8 cellular contexts compared by ENCODE assay signal in the genomic region with DNA sequence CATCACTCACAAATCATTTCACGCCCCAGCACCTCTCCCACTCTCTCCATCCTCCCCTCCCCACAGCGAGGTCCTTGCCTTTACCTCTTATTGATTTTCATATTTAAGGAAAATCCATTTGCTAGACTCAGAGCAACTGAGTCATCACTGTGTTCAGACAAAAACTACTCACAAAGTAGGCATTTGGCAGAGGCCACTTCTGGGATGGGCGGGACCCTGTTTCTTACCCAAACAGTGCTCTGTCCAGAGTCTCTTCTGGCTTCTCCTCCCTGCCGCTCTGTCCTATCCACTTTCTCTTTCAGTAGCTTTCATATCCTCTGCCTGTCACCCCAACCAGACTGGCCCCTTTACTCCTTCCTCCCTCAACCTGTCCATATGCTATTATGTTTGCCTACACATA. TPM values are rescaled to one million over a fixed set of nuclear protein-coding genes. Genes with fewer than 3 reads are reported as not detected.
A peak's percentile ranks its signal among the peaks of the same experiment; 100 is the strongest.
DNase-seq lines count a peak whose midpoint lies in the region; ATAC-seq and TF ChIP-seq lines count a peak whose summit lies in the region.

No MANE protein-coding gene starts in this region.

- H3K4me3 Mint-ChIP-seq in activated naive CD8-positive, alpha-beta T cell treated with anti-CD3 and anti-CD28 coated beads, Interleukin-2, amount 50 U/mL, for 24 hours = no peak overlapping the region
- no peak overlapping the region for H3K4me3 Mint-ChIP-seq in activated CD4-positive, alpha-beta T cell treated with anti-CD3 and anti-CD28 coated beads, Interleukin-2, amount 10 ng/mL, durations not matched to agents 7 days and 5 days
- no peak overlapping the region for H3K4me3 Mint-ChIP-seq in WTC11

- DNase-seq in astrocyte of the hippocampus (ENCODE audit: low read depth, low spot score) (peak; percentile 73), hepatic stellate cell (ENCODE audit: low spot score) (peak; percentile 82), thoracic aorta (ENCODE audit: low spot score) (no peak), WTC11 (ENCODE audit: low spot score) (no peak)
- no peak for DNase-seq in activated naive CD8-positive, alpha-beta T cell treated with anti-CD3 and anti-CD28 coated beads, Interleukin-2, amount 50 U/mL, for 24 hours
- DNase-seq in activated CD4-positive, alpha-beta T cell treated with anti-CD3 and anti-CD28 coated beads, Interleukin-2, amount 10 ng/mL, durations not matched to agents 7 days and 5 days = no peak

- no peaks in the 10 kb centered on the region for H3K27me3 ChIP-seq in thoracic aorta (replicated peaks; ENCODE audit: insufficient read depth)

- H3K36me3 ChIP-seq in HEK293 (ENCODE audit: control insufficient read depth in 2 of 2, insufficient read depth in 1 of 2, low read length in 2 of 2) (no peaks in the 10 kb centered on the region), thoracic aorta (no peaks in the 10 kb centered on the region)

- ATAC-seq in thoracic aorta (ENCODE audit: insufficient number of reproducible peaks, low FRiP score, low read depth) = peak; percentile 42
- ATAC-seq in activated naive CD8-positive, alpha-beta T cell treated with anti-CD3 and anti-CD28 coated beads, Interleukin-2, amount 50 U/mL, for 24 hours = no peak
- ATAC-seq in WTC11 = no peak
- ATAC-seq in HG03521 (IDR thresholded peaks at IDR 0.05; ENCODE audit: unreplicated experiment) = no peak

- peaks cover 54% of the 10 kb centered on the region for H3K27me3 Mint-ChIP-seq in activated naive CD8-positive, alpha-beta T cell treated with anti-CD3 and anti-CD28 coated beads, Interleukin-2, amount 50 U/mL, for 24 hours
- H3K27me3 Mint-ChIP-seq in activated CD4-positive, alpha-beta T cell treated with anti-CD3 and anti-CD28 coated beads, Interleukin-2, amount 10 ng/mL, durations not matched to agents 7 days and 5 days = peaks cover 50% of the 10 kb centered on the region
- peaks cover 52% of the 10 kb centered on the region for H3K27me3 Mint-ChIP-seq in WTC11 (ENCODE audit: low read depth)

- H3K4me1 ChIP-seq in HEK293 (ENCODE audit: control insufficient read depth, insufficient read depth, low read length) (peaks cover 4% of the 10 kb centered on the region; the same call in 1 of the 2 replicates), thoracic aorta (ENCODE audit: control insufficient read depth in 1 of 2, low read depth in 2 of 2) (peaks cover 46 to 75% of the 10 kb centered on the region in 2 donors)

- H3K4me3 ChIP-seq in HEK293 (ENCODE audit: low read depth, low read length) = no peak overlapping the region
- peak overlapping the region; percentile 33 for H3K4me3 ChIP-seq in thoracic aorta

- CTCF ChIA-PET in HEK293 (lab: Yijun Ruan, JAX) (interaction anchor here (0.7 to 4.0 kb wide), 6 partner anchors 24 to 256 kb away, joined by 3 to 22 read pairs (median 10); no protein-coding TSS in a partner anchor), WTC11 (lab: Charles Lee) (interaction anchor here (1.3 to 8.2 kb wide), 5 partner anchors 24 to 360 kb away, joined by 3 to 87 read pairs (median 28); no protein-coding TSS in a partner anchor)
- CTCF ChIA-PET in activated CD4-positive, alpha-beta T cell treated with anti-CD3 and anti-CD28 coated beads, Interleukin-2, amount 10 ng/mL, durations not matched to agents 7 days and 5 days (lab: Charles Lee) = interaction anchor here (1.0 to 1.8 kb wide), 3 partner anchors 12 to 291 kb away, joined by 3 to 8 read pairs (median 3); no protein-coding TSS in a partner anchor

- no peaks in the 10 kb centered on the region for H3K36me3 Mint-ChIP-seq in activated naive CD8-positive, alpha-beta T cell treated with anti-CD3 and anti-CD28 coated beads, Interleukin-2, amount 50 U/mL, for 24 hours (ENCODE audit: low read depth)
- peaks cover 2% of the 10 kb centered on the region for H3K36me3 Mint-ChIP-seq in activated CD4-positive, alpha-beta T cell treated with anti-CD3 and anti-CD28 coated beads, Interleukin-2, amount 10 ng/mL, durations not matched to agents 7 days and 5 days (ENCODE audit: low read depth)
- no peaks in the 10 kb centered on the region for H3K36me3 Mint-ChIP-seq in WTC11

- POLR2A ChIA-PET in HEK293 (lab: Yijun Ruan, JAX) = no interaction called here
- POLR2A ChIA-PET in activated CD4-positive, alpha-beta T cell treated with anti-CD3 and anti-CD28 coated beads, Interleukin-2, amount 10 ng/mL, durations not matched to agents 7 days and 5 days (lab: Charles Lee) = no interaction called here
- POLR2A ChIA-PET in WTC11 (lab: Charles Lee) = no interaction called here

- no peak overlapping the region for H3K27ac Mint-ChIP-seq in activated naive CD8-positive, alpha-beta T cell treated with anti-CD3 and anti-CD28 coated beads, Interleukin-2, amount 50 U/mL, for 24 hours
- no peak overlapping the region for H3K27ac Mint-ChIP-seq in activated CD4-positive, alpha-beta T cell treated with anti-CD3 and anti-CD28 coated beads, Interleukin-2, amount 10 ng/mL, durations not matched to agents 7 days and 5 days
- no peak overlapping the region for H3K27ac Mint-ChIP-seq in WTC11

- peaks cover 15% of the 10 kb centered on the region for H3K4me1 Mint-ChIP-seq in activated naive CD8-positive, alpha-beta T cell treated with anti-CD3 and anti-CD28 coated beads, Interleukin-2, amount 50 U/mL, for 24 hours
- H3K4me1 Mint-ChIP-seq in activated CD4-positive, alpha-beta T cell treated with anti-CD3 and anti-CD28 coated beads, Interleukin-2, amount 10 ng/mL, durations not matched to agents 7 days and 5 days = peaks cover 17% of the 10 kb centered on the region
- H3K4me1 Mint-ChIP-seq in WTC11 = peaks cover 39% of the 10 kb centered on the region

- H3K9me3 ChIP-seq in HEK293 (ENCODE audit: control insufficient read depth, insufficient read depth, low read depth, low read length) (no peaks in the 10 kb centered on the region), thoracic aorta (no peaks in the 10 kb centered on the region)

- no peak for TF ChIP-seq CTCF in HEK293 (tag by site-specific recombination; IDR thresholded peaks at IDR 0.05)
- no peak for TF ChIP-seq CTCF in thoracic aorta (IDR thresholded peaks at IDR 0.05)
- TF ChIP-seq CTCF in WTC11 (IDR thresholded peaks at IDR 0.05) = no peak

- H3K9me3 Mint-ChIP-seq in activated naive CD8-positive, alpha-beta T cell treated with anti-CD3 and anti-CD28 coated beads, Interleukin-2, amount 50 U/mL, for 24 hours = no peaks in the 10 kb centered on the region
- no peaks in the 10 kb centered on the region for H3K9me3 Mint-ChIP-seq in activated CD4-positive, alpha-beta T cell treated with anti-CD3 and anti-CD28 coated beads, Interleukin-2, amount 10 ng/mL, durations not matched to agents 7 days and 5 days
- H3K9me3 Mint-ChIP-seq in WTC11 = no peaks in the 10 kb centered on the region

- H3K27ac ChIP-seq in HEK293 (ENCODE audit: extremely low read depth, low read depth, low read length) (no peak overlapping the region), thoracic aorta (peak overlapping the region; percentile 81 to 93)

TF ChIP-seq in HEK293, 187 proteins besides CTCF, POLR2A, EP300 and RAD21 (continues in another document):
- 0 out of 2 replicates have a peak, but pooled peaks have one; percentile 11 for TF ChIP-seq ZNF366 (tag by site-specific recombination; conservative IDR thresholded peaks at IDR 0.05)
- no peak for TF ChIP-seq ZNF843 (tag by site-specific recombination; IDR thresholded peaks at IDR 0.05)
- TF ChIP-seq ZEB2 (tag by site-specific recombination; IDR thresholded peaks at IDR 0.05) = no peak

TF ChIP-seq in WTC11, 78 proteins besides CTCF, POLR2A, EP300 and RAD21 (continues in another document):
- TF ChIP-seq, protein P1, sequence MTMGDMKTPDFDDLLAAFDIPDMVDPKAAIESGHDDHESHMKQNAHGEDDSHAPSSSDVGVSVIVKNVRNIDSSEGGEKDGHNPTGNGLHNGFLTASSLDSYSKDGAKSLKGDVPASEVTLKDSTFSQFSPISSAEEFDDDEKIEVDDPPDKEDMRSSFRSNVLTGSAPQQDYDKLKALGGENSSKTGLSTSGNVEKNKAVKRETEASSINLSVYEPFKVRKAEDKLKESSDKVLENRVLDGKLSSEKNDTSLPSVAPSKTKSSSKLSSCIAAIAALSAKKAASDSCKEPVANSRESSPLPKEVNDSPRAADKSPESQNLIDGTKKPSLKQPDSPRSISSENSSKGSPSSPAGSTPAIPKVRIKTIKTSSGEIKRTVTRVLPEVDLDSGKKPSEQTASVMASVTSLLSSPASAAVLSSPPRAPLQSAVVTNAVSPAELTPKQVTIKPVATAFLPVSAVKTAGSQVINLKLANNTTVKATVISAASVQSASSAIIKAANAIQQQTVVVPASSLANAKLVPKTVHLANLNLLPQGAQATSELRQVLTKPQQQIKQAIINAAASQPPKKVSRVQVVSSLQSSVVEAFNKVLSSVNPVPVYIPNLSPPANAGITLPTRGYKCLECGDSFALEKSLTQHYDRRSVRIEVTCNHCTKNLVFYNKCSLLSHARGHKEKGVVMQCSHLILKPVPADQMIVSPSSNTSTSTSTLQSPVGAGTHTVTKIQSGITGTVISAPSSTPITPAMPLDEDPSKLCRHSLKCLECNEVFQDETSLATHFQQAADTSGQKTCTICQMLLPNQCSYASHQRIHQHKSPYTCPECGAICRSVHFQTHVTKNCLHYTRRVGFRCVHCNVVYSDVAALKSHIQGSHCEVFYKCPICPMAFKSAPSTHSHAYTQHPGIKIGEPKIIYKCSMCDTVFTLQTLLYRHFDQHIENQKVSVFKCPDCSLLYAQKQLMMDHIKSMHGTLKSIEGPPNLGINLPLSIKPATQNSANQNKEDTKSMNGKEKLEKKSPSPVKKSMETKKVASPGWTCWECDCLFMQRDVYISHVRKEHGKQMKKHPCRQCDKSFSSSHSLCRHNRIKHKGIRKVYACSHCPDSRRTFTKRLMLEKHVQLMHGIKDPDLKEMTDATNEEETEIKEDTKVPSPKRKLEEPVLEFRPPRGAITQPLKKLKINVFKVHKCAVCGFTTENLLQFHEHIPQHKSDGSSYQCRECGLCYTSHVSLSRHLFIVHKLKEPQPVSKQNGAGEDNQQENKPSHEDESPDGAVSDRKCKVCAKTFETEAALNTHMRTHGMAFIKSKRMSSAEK (CRISPR knock-in tag; IDR thresholded peaks at IDR 0.05; ENCODE audit: borderline replicate concordance) = no peak
- TF ChIP-seq, protein P2, sequence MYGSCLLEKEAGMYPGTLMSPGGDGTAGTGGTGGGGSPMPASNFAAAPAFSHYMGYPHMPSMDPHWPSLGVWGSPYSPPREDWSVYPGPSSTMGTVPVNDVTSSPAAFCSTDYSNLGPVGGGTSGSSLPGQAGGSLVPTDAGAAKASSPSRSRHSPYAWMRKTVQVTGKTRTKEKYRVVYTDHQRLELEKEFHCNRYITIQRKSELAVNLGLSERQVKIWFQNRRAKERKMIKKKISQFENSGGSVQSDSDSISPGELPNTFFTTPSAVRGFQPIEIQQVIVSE (CRISPR knock-in tag; IDR thresholded peaks at IDR 0.05; ENCODE audit: borderline replicate concordance) = no peak

RNA-seq across cellular contexts. Expression of a gene that starts 2.4 kb away (rescaled TPM):
- total RNA-seq in thoracic aorta = 100 to 1,000 TPM; 126 to 255 TPM
- total RNA-seq in activated CD4-positive, alpha-beta T cell treated with anti-CD3 and anti-CD28 coated beads, Interleukin-2, amount 10 ng/mL, durations not matched to agents 7 days and 5 days = 1 to 10 TPM; 2.0 to 2.7 TPM
- 41.0 to 51.0 TPM (median 46.2 TPM) in 3 replicates for total RNA-seq in WTC11 (2021)

RNA-seq across cellular contexts. Expression of a gene that starts 29.6 kb away (rescaled TPM):
- total RNA-seq in thoracic aorta (1,000 to 10,000 TPM; 2,051 to 3,060 TPM), WTC11 (2021) (10.7 to 15.4 TPM (median 14.3 TPM) in 3 replicates)
- 10 to 100 TPM; 82.4 to 83.4 TPM for total RNA-seq in activated CD4-positive, alpha-beta T cell treated with anti-CD3 and anti-CD28 coated beads, Interleukin-2, amount 10 ng/mL, durations not matched to agents 7 days and 5 days

Comparison
In these comparisons a context has a peak if more than half of its experiments do, and no peak if none do; other contexts are left out.
1. DNase-seq: peak in astrocyte of the hippocampus (single experiment) and hepatic stellate cell (single experiment); none in thoracic aorta (single experiment), activated naive CD8-positive, alpha-beta T cell treated with anti-CD3 and anti-CD28 coated beads, Interleukin-2, amount 50 U/mL, for 24 hours (single experiment), activated CD4-positive, alpha-beta T cell treated with anti-CD3 and anti-CD28 coated beads, Interleukin-2, amount 10 ng/mL, durations not matched to agents 7 days and 5 days (single experiment) and WTC11 (single experiment).
2. RNA of a gene that starts 2.4 kb away (total RNA-seq): 126 to 255 TPM in thoracic aorta and 41.0 to 51.0 TPM in WTC11; 2.0 to 2.7 TPM in activated CD4-positive, alpha-beta T cell treated with anti-CD3 and anti-CD28 coated beads, Interleukin-2, amount 10 ng/mL, durations not matched to agents 7 days and 5 days; every median in the first group is over 10 times any median in the second.
3. RNA of a gene that starts 29.6 kb away (total RNA-seq): 2,051 to 3,060 TPM in thoracic aorta; 82.4 to 83.4 TPM in activated CD4-positive, alpha-beta T cell treated with anti-CD3 and anti-CD28 coated beads, Interleukin-2, amount 10 ng/mL, durations not matched to agents 7 days and 5 days and 10.7 to 15.4 TPM in WTC11; every median in the first group is over 10 times any median in the second.